8 cellular contexts compared by ENCODE assay signal in the genomic region with DNA sequence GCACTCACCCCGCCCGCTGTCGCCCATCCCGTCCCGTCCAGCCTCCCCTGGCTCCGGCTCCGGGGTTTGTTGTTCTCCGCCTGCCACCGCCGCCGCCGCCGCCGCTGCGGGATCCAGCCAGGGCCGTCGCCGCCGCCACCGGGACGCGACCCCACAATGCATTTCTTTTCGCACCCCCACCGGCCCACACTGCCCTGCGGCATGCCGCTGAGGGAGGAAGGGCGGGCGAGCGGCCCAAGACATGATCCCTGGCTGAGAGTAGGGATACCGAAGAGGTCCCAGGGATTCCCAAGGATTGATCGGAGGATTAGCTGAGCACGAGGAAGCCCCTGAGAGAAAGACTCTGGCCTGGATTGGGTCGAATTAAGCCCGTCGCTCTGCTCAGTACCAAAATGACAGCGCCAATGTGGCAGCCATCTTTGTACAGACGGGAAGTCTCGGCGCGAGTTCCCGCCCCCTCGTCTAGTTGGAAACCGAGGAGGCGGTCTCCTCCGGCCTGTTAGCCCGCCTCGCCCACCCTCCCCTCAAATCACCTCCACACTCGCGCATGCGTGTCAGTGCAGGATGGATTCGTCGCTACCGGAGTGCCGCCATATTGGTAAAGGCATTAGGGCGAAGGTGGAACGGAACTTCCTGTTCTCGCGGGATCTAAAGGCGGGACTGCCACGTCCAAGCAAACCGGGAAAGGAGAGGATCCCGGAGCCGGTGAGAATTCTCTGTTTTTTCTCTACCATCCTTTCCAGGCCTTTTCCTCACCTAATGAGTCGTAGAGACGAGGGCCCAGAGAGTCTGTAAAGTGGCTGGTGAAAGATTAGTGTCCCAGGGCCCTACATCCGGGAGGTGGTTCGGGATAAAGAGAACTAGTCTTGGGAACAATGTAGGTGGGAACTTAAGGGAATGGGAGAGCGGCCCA. TPM values are rescaled to one million over a fixed set of nuclear protein-coding genes. Genes with fewer than 3 reads are reported as not detected.
DNase-seq lines count a peak whose midpoint lies in the region; ATAC-seq, FAIRE-seq and TF ChIP-seq lines count a peak whose summit lies in the region.

A gene (minus strand): TSS at position 432 of the 913 bp plus-strand sequence. CDS start 189 bp downstream, at position 243.
A gene with protein sequence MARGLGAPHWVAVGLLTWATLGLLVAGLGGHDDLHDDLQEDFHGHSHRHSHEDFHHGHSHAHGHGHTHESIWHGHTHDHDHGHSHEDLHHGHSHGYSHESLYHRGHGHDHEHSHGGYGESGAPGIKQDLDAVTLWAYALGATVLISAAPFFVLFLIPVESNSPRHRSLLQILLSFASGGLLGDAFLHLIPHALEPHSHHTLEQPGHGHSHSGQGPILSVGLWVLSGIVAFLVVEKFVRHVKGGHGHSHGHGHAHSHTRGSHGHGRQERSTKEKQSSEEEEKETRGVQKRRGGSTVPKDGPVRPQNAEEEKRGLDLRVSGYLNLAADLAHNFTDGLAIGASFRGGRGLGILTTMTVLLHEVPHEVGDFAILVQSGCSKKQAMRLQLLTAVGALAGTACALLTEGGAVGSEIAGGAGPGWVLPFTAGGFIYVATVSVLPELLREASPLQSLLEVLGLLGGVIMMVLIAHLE (plus strand): TSS at position 634 of the 913 bp plus-strand sequence. CDS start 379 bp downstream, outside the sequence.

- H3K27me3 ChIP-seq in DND-41 (ENCODE audit: insufficient read depth, low read length, poor library complexity) (no peaks in the 10 kb centered on the region), MG63 (no peaks in the 10 kb centered on the region)

- peaks cover 59% of the 10 kb centered on the region for H3K79me2 ChIP-seq in DND-41 (ENCODE audit: insufficient read depth, low read length)

- TF ChIP-seq POLR2A in H54 (IDR thresholded peaks at IDR 0.05; ENCODE audit: low read depth, low read length) = peak; percentile 49

- peak; percentile 23 for FAIRE-seq in H54 (lab: Jason Lieb, UNC)

- peaks cover 60% of the 10 kb centered on the region for H3K36me3 ChIP-seq in DND-41 (ENCODE audit: insufficient read depth, low read length)
- H3K36me3 ChIP-seq in MG63 = peaks cover 86% of the 10 kb centered on the region

- peak within 1 kb of the TSS; percentile 92 for H2AFZ ChIP-seq in DND-41 (ENCODE audit: low read depth, low read length)

- H4K20me1 ChIP-seq in DND-41 (ENCODE audit: insufficient read depth, low read length) = peaks cover 31% of the 10 kb centered on the region

- H3K9me3 ChIP-seq in DND-41 (ENCODE audit: insufficient read depth, low read length, severe bottlenecking) (no peaks in the 10 kb centered on the region), MG63 (no peaks in the 10 kb centered on the region)

- ATAC-seq in DND-41 (ENCODE audit: insufficient read depth, low read depth) = peak; percentile 77
- ATAC-seq in naive thymus-derived CD8-positive, alpha-beta T cell = peak; percentile 76 to 80
- peak; percentile 71 to 76 for ATAC-seq in stimulated activated naive B cell treated with anti-CD40 and anti-IgM and Interleukin-4, amounts not matched to agents 10 μg/mL and 1 μg/mL and 100 μg/mL, for 72 hours (replicated peaks)

- no peaks in the 10 kb centered on the region for H3K27me3 Mint-ChIP-seq in naive thymus-derived CD8-positive, alpha-beta T cell
- H3K27me3 Mint-ChIP-seq in stimulated activated naive B cell treated with anti-CD40 and anti-IgM and Interleukin-4, amounts not matched to agents 10 μg/mL and 1 μg/mL and 100 μg/mL, for 72 hours = no peaks in the 10 kb centered on the region

- peaks cover 63% of the 10 kb centered on the region for H3K4me1 ChIP-seq in DND-41 (ENCODE audit: insufficient read depth, low read length)

- peak within 1 kb of the TSS; percentile 98 to 100 (median 99) for H3K4me3 Mint-ChIP-seq in naive thymus-derived CD8-positive, alpha-beta T cell
- peak within 1 kb of the TSS; percentile 99 to 100 for H3K4me3 Mint-ChIP-seq in stimulated activated naive B cell treated with anti-CD40 and anti-IgM and Interleukin-4, amounts not matched to agents 10 μg/mL and 1 μg/mL and 100 μg/mL, for 72 hours

- no peaks in the 10 kb centered on the region for H3K9me3 Mint-ChIP-seq in naive thymus-derived CD8-positive, alpha-beta T cell
- no peaks in the 10 kb centered on the region for H3K9me3 Mint-ChIP-seq in stimulated activated naive B cell treated with anti-CD40 and anti-IgM and Interleukin-4, amounts not matched to agents 10 μg/mL and 1 μg/mL and 100 μg/mL, for 72 hours

- peak within 1 kb of the TSS; percentile 99 for H3K27ac ChIP-seq in DND-41 (ENCODE audit: low read length)

- peak within 1 kb of the TSS; percentile 80 for H3K4me2 ChIP-seq in DND-41 (ENCODE audit: insufficient read depth, low read length)

- H3K4me3 ChIP-seq in DND-41 (ENCODE audit: low read depth in 1 of 2, low read length in 2 of 2) = peak within 1 kb of the TSS; percentile 58 to 60; a peak in 3 of 4 replicates
- H3K4me3 ChIP-seq in MG63 = peak within 1 kb of the TSS; percentile 96
- H3K4me3 ChIP-seq in fibroblast of mammary gland (ENCODE audit: control insufficient read depth, low read depth, low read length) = peak within 1 kb of the TSS; percentile 99

- TF ChIP-seq CTCF in DND-41 (IDR thresholded peaks at IDR 0.05; ENCODE audit: borderline replicate concordance, extremely low read depth, low read length, poor library complexity, severe bottlenecking) (no peak), fibroblast of mammary gland (conservative IDR thresholded peaks at IDR 0.05; ENCODE audit: control insufficient read depth, insufficient read depth, low read depth, low read length) (no peak)

- peak within 1 kb of the TSS; percentile 95 to 100 (median 99) for H3K27ac Mint-ChIP-seq in naive thymus-derived CD8-positive, alpha-beta T cell
- H3K27ac Mint-ChIP-seq in stimulated activated naive B cell treated with anti-CD40 and anti-IgM and Interleukin-4, amounts not matched to agents 10 μg/mL and 1 μg/mL and 100 μg/mL, for 72 hours = peak within 1 kb of the TSS; percentile 99

- H3K36me3 Mint-ChIP-seq in naive thymus-derived CD8-positive, alpha-beta T cell = peaks cover 6 to 47% (median 15%) of the 10 kb centered on the region in 3 donors
- peaks cover 39 to 61% of the 10 kb centered on the region in 2 donors for H3K36me3 Mint-ChIP-seq in stimulated activated naive B cell treated with anti-CD40 and anti-IgM and Interleukin-4, amounts not matched to agents 10 μg/mL and 1 μg/mL and 100 μg/mL, for 72 hours

- peaks cover 48 to 85% (median 77%) of the 10 kb centered on the region in 4 donors for H3K4me1 Mint-ChIP-seq in naive thymus-derived CD8-positive, alpha-beta T cell
- peaks cover 68 to 75% of the 10 kb centered on the region in 2 donors for H3K4me1 Mint-ChIP-seq in stimulated activated naive B cell treated with anti-CD40 and anti-IgM and Interleukin-4, amounts not matched to agents 10 μg/mL and 1 μg/mL and 100 μg/mL, for 72 hours

- POLR2A ChIA-PET in naive thymus-derived CD8-positive, alpha-beta T cell (lab: Charles Lee) = interaction anchor here (0.7 to 4.2 kb wide), 11 partner anchors 8 to 356 kb away, joined by 3 to 43 read pairs (median 5); a partner anchor contains a TSS

- peak within 1 kb of the TSS; percentile 90 for H3K9ac ChIP-seq in DND-41 (ENCODE audit: low read depth, low read length)

- DNase-seq in DND-41 (peak; percentile 99), H54 (ENCODE audit: insufficient read length, low spot score) (peak; percentile 98), MG63 (peak; percentile 100), SHP77 (lab: John Stamatoyannopoulos, UW) (peak; percentile 97 to 98), fibroblast of mammary gland (ENCODE audit: low read depth) (peak; percentile 99)
- peak; percentile 99 for DNase-seq in activated T-helper 9 cell treated with anti-CD3 and anti-CD28 coated beads, Interleukin-2, amount 50 U/mL, for 16 hours (ENCODE audit: low read depth)
- peak; percentile 95 to 100 (median 99) for DNase-seq in naive thymus-derived CD8-positive, alpha-beta T cell
- peak; percentile 95 for DNase-seq in stimulated activated naive B cell treated with anti-CD40 and anti-IgM and Interleukin-4, amounts not matched to agents 10 μg/mL and 1 μg/mL and 100 μg/mL, for 72 hours

RNA-seq across cellular contexts. Expression of the first gene that starts in this region (rescaled TPM):
- total RNA-seq in MG63 (2014; rRNA removed; shearing (Covaris generic); ENCODE audit: low replicate concordance) = 43.6 and 58.8 TPM in 2 replicates
- total RNA-seq in naive thymus-derived CD8-positive, alpha-beta T cell = 100 to 1,000 TPM; 126 to 127 TPM
- 10 to 100 TPM in 1 of 3 donors, 1 to 10 TPM in 2; 6.6 to 10.9 (median 7.3) TPM for polyA plus RNA-seq in naive thymus-derived CD8-positive, alpha-beta T cell

RNA-seq across cellular contexts. Expression of the second gene that starts in this region (rescaled TPM):
- total RNA-seq in MG63 (2014; rRNA removed; shearing (Covaris generic); ENCODE audit: low replicate concordance) = 397 and 459 TPM in 2 replicates
- 10 to 100 TPM; 35.5 to 36.4 TPM for total RNA-seq in naive thymus-derived CD8-positive, alpha-beta T cell
- 10 to 100 TPM; 18.8 to 23.8 (median 21.8) TPM for polyA plus RNA-seq in naive thymus-derived CD8-positive, alpha-beta T cell

Comparison
In these comparisons a context has a peak if more than half of its experiments do, and no peak if none do; other contexts are left out.
1. Peak in every context shown above with its lines: DNase-seq, ATAC-seq, H3K4me3 ChIP-seq and H3K27ac ChIP-seq.
2. RNA of the second gene that starts in this region (total RNA-seq): 397 to 459 TPM in MG63; 35.5 to 36.4 TPM in naive thymus-derived CD8-positive, alpha-beta T cell; every median in the first group is over 10 times any median in the second.